26 cellular contexts compared by ENCODE assay signal in the genomic region with DNA sequence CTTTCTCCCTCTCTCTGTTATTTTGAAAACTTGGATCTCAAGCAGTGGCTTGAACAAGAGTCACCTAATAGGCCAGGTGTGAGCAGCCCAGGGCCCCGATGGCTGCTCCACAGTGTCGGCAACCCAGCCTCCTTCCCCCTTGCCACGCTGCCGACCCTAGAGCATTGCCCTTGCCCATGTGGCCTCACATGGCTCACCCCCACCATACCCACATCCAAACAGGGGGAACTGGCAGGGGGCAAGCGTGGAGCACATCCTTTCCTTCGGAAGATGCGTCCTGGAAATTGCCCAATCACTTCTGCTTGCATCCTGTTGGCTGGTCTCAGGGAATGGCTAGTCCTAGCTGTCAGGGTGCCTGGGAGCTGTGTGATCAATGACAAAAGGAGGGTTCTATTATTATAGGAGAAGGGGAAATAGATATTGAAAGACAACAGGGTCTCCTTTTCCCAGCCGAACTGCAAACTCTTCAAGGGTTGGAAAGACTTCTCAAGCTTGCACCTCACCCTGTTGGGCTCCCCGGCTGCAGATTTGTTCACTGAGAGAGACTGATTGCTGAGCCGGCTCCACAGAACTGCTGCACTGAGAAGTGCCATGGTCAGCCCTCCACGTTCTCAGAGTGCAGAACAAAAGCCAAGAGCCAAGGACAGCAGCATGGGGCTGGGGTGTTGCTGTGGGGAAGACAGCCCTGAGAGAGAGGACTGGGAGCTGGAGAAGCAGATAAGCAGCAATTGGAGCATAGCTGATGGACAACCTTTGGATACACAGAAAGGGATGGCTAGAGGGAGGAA. TPM values are rescaled to one million over a fixed set of nuclear protein-coding genes. Genes with fewer than 3 reads are reported as not detected.
"Had no signal": no experiment of that assay in that cellular context is flagged by ENCODE, and none has a peak within 500 bp of the region (broad histone marks: within the 10 kb centered on the region; RNA-seq: fewer than 3 reads in every experiment).

No MANE protein-coding gene starts in this region.

- DNase-seq: central memory CD4-positive, alpha-beta T cell; cortex of kidney; effector memory CD4-positive, alpha-beta T cell; hippocampal formation; left lung; mesenchymal stem cell; mucosa of descending colon; naive thymus-derived CD8-positive, alpha-beta T cell; stimulated activated CD4-positive, alpha-beta T cell treated with anti-CD3 and anti-CD28 coated beads, Interleukin-15, amount 100 ng/mL, for 24 hours; stimulated activated CD4-positive, alpha-beta T cell treated with anti-CD3 and anti-CD28 coated beads, Interleukin-1b, Interleukin-23, amount 100 ng/mL, for 48 hours; stimulated activated CD4-positive, alpha-beta T cell treated with anti-CD3 and anti-CD28 coated beads, Interleukin-4, amount 100 ng/mL, for 4 hours; stimulated activated naive B cell treated with anti-CD40 and anti-IgM and Interleukin-4, amounts not matched to agents 10 μg/mL and 1 μg/mL and 100 μg/mL, for 72 hours; stimulated activated naive CD8-positive, alpha-beta T cell treated with anti-CD3 and anti-CD28 coated beads, Interleukin-15, amount 100 ng/mL, for 72 hours; trophoblast cell had no signal

- H3K9me3 ChIP-seq: heart left ventricle, left lung, mucosa of descending colon, right atrium auricular region had no signal

- H3K27ac ChIP-seq: heart left ventricle, left lung, right atrium auricular region had no signal

- H3K27me3 ChIP-seq: right atrium auricular region had no signal

- H3K36me3 ChIP-seq: heart left ventricle, left lung, right atrium auricular region had no signal

- H3K4me3 ChIP-seq: heart left ventricle, left lung, lung, mucosa of descending colon, right atrium auricular region had no signal

- H3K4me1 ChIP-seq: right atrium auricular region had no signal

- FAIRE-seq: endometrium, frontal cortex, islet of Langerhans had no signal

RNA-seq across cellular contexts. Expression of gene TIFAB, which starts 8.3 kb away (rescaled TPM):
- total RNA-seq: esophagus mucosa; fibroblast of lung; frontal cortex; glomerular endothelial cell; naive thymus-derived CD8-positive, alpha-beta T cell; osteocyte; right atrium auricular region had no signal
- polyA plus RNA-seq: fibroblast of lung; naive thymus-derived CD8-positive, alpha-beta T cell; neural cell had no signal

RNA-seq across cellular contexts. Expression of gene DCANP1, which starts 13.3 kb away (rescaled TPM):
- total RNA-seq: esophagus mucosa; fibroblast of lung; frontal cortex; glomerular endothelial cell; mucosa of descending colon; naive thymus-derived CD8-positive, alpha-beta T cell; osteocyte; right atrium auricular region had no signal
- polyA plus RNA-seq: fibroblast of lung; heart left ventricle; naive thymus-derived CD8-positive, alpha-beta T cell; neural cell; urinary bladder had no signal
